ENCODE assay signal across 16 cellular contexts in the genomic region with DNA sequence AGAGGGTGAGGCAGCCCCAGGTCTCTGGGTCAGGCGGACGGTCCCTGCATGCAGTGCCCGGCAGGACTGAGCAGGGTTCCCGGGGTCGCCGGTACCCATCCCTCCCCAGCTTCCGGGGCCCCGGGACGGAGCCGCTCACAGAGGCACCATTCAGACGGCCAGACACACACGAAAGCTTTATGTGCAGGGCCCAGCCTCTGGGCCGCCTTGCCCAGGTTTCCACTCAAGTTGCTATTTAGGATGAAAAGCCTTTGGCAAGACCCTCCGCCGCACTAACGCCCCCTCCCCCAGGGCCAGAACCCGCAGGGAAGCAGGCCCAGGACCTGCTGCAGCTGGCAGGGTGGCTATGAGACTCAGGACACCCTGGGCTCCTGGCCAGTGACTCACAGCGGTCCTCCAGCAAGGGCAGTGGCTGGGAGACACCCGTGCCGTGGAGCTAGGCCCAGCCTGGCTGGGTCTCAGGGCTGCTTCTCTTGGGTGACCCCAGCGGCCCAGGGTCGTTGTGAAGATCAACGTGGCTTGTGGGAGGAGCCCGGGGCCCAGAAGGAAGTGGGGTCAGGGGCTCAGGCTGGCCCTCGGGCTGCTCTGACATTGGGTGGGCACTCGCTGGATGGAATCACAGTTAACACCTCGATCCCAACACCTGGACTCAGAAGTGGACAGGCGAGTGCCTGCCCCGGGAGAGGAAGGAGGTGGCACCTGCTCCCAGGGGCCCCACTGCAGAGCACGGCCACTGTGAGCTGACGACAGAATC. TPM values are rescaled to one million over a fixed set of nuclear protein-coding genes. Genes with fewer than 3 reads are reported as not detected.
DNase-seq lines count a peak whose midpoint lies in the region; ATAC-seq and TF ChIP-seq lines count a peak whose summit lies in the region.
"Had no signal": no experiment of that assay in that cellular context is flagged by ENCODE, and none has a peak within 500 bp of the region (broad histone marks: within the 10 kb centered on the region; RNA-seq: fewer than 3 reads in every experiment).

No MANE protein-coding gene starts in this region.

- no peaks in the 10 kb centered on the region for H4K20me1 ChIP-seq in GM23248 (ENCODE audit: insufficient read depth)

- peaks cover 29% of the 10 kb centered on the region for H3K27me3 Mint-ChIP-seq in WTC11 (ENCODE audit: low read depth)
- peaks cover 38% of the 10 kb centered on the region for H3K27me3 Mint-ChIP-seq in glutamatergic neuron (ENCODE audit: unreplicated experiment)
- H3K27me3 Mint-ChIP-seq in activated T-helper 2 cell treated with anti-CD3 and anti-CD28 coated beads, Interferon-gamma antibody, Interleukin-2, Interleukin-4, amounts not matched to agents 10 μg/mL and 5 μg/mL and 100 μg/mL, durations not matched to agents 14 hours and 24 hours and 36 hours (ENCODE audit: low read depth): peaks cover 12% of the 10 kb centered on the region
- H3K27me3 Mint-ChIP-seq in MCF 10A (ENCODE audit: insufficient read depth, unreplicated experiment): no peaks in the 10 kb centered on the region

- H3K4me1 ChIP-seq in GM23248 (ENCODE audit: insufficient read depth): no peaks in the 10 kb centered on the region

- POLR2A ChIA-PET in WTC11 (lab: Charles Lee) (interaction anchor here (0.6 to 1.1 kb wide), 3 partner anchors 23 to 30 kb away, joined by 3 read pairs; no protein-coding TSS in a partner anchor), MCF 10A (lab: Yijun Ruan, JAX) (interaction anchor here (0.5 to 1.0 kb wide), 2 partner anchors 17 to 19 kb away, joined by 3 read pairs; partner anchors contain the start of gene REEP6)

- DNase-seq in GM23248 (peak; percentile 69), WTC11 (ENCODE audit: low spot score) (peak; percentile 11), glutamatergic neuron (no peak), putamen (ENCODE audit: low spot score) (peak; percentile 69), MCF 10A (ENCODE audit: unreplicated experiment) (no peak)
- DNase-seq in activated T-helper 2 cell treated with anti-CD3 and anti-CD28 coated beads, Interferon-gamma antibody, Interleukin-2, Interleukin-4, amounts not matched to agents 10 μg/mL and 5 μg/mL and 100 μg/mL, durations not matched to agents 14 hours and 24 hours and 36 hours (ENCODE audit: low spot score): no peak
- DNase-seq: amniotic stem cell, foreskin melanocyte, GDM1, NCI-H1436 treated with DMSO at 0.1 percent for 48 hours, SHP77 had no signal

- H3K9me3 ChIP-seq in GM23248 (ENCODE audit: low read depth): no peaks in the 10 kb centered on the region

- H3K36me3 ChIP-seq in GM23248 (ENCODE audit: low read depth): no peaks in the 10 kb centered on the region

- CTCF ChIA-PET in WTC11 (lab: Charles Lee) (interaction anchor here (1.1 to 2.6 kb wide), 3 partner anchors 8 to 29 kb away, joined by 3 to 16 read pairs (median 15); no protein-coding TSS in a partner anchor), MCF 10A (lab: Yijun Ruan, JAX) (interaction anchor here (0.6 to 1.6 kb wide), 3 partner anchors 8 to 215 kb away, joined by 4 read pairs; no protein-coding TSS in a partner anchor)

- H3K4me2 ChIP-seq in GM23248 (ENCODE audit: unreplicated experiment): no peak overlapping the region
- H3K4me2 ChIP-seq: smooth muscle cell had no signal

- no TSS peak for BruUV-seq in MCF 10A (replicated peaks; lab: Mats Ljungman, UMichigan)

- H3K79me2 ChIP-seq in GM23248 (ENCODE audit: insufficient read depth): peaks cover 28% of the 10 kb centered on the region
- H3K79me2 ChIP-seq: parathyroid adenoma had no signal

- H3K4me3 Mint-ChIP-seq in WTC11 (no peak overlapping the region), glutamatergic neuron (ENCODE audit: unreplicated experiment) (no peak overlapping the region), MCF 10A (ENCODE audit: unreplicated experiment) (no peak overlapping the region)
- no peak overlapping the region for H3K4me3 Mint-ChIP-seq in activated T-helper 2 cell treated with anti-CD3 and anti-CD28 coated beads, Interferon-gamma antibody, Interleukin-2, Interleukin-4, amounts not matched to agents 10 μg/mL and 5 μg/mL and 100 μg/mL, durations not matched to agents 14 hours and 24 hours and 36 hours (ENCODE audit: low read depth)
- H3K4me3 Mint-ChIP-seq: B cell had no signal

- no peaks in the 10 kb centered on the region for H3F3A ChIP-seq in GM23248 (ENCODE audit: insufficient read depth)

- no peaks in the 10 kb centered on the region for H3K9me2 ChIP-seq in GM23248 (ENCODE audit: insufficient read depth)

- intact Hi-C loops in activated T-helper 2 cell treated with anti-CD3 and anti-CD28 coated beads, Interferon-gamma antibody, Interleukin-2, Interleukin-4, amounts not matched to agents 10 μg/mL and 5 μg/mL and 100 μg/mL, durations not matched to agents 14 hours and 24 hours and 36 hours (cut with micrococcal nuclease): loop anchor here (5.0 kb wide), 1 partner anchor 38 kb away; the partner anchor contains the start of gene ADAMTSL5
- intact Hi-C loops in MCF 10A (cut with micrococcal nuclease): no loop called here

- H3K9me3 Mint-ChIP-seq in WTC11 (no peaks in the 10 kb centered on the region), glutamatergic neuron (ENCODE audit: unreplicated experiment) (peaks cover 29% of the 10 kb centered on the region), MCF 10A (ENCODE audit: unreplicated experiment) (no peaks in the 10 kb centered on the region)
- H3K9me3 Mint-ChIP-seq in activated T-helper 2 cell treated with anti-CD3 and anti-CD28 coated beads, Interferon-gamma antibody, Interleukin-2, Interleukin-4, amounts not matched to agents 10 μg/mL and 5 μg/mL and 100 μg/mL, durations not matched to agents 14 hours and 24 hours and 36 hours: no peaks in the 10 kb centered on the region

- in situ Hi-C loops in GM23248 (cut with MboI): no loop called here

- peaks cover 4% of the 10 kb centered on the region for H3K36me3 Mint-ChIP-seq in WTC11
- H3K36me3 Mint-ChIP-seq in glutamatergic neuron (ENCODE audit: unreplicated experiment): no peaks in the 10 kb centered on the region
- peaks cover 12% of the 10 kb centered on the region for H3K36me3 Mint-ChIP-seq in activated T-helper 2 cell treated with anti-CD3 and anti-CD28 coated beads, Interferon-gamma antibody, Interleukin-2, Interleukin-4, amounts not matched to agents 10 μg/mL and 5 μg/mL and 100 μg/mL, durations not matched to agents 14 hours and 24 hours and 36 hours (ENCODE audit: low read depth)
- peaks cover 44% of the 10 kb centered on the region for H3K36me3 Mint-ChIP-seq in MCF 10A (ENCODE audit: insufficient read depth, unreplicated experiment)

- TF ChIP-seq CTCF in WTC11 (IDR thresholded peaks at IDR 0.05): no peak
- TF ChIP-seq CTCF in glutamatergic neuron (IDR thresholded peaks at IDR 0.05; ENCODE audit: partially characterized antibody, unreplicated experiment): no peak
- no peak for TF ChIP-seq CTCF in MCF 10A (IDR thresholded peaks at IDR 0.05; ENCODE audit: unreplicated experiment)

- no peak overlapping the region for H3K27ac Mint-ChIP-seq in WTC11
- H3K27ac Mint-ChIP-seq in glutamatergic neuron (ENCODE audit: unreplicated experiment): peak overlapping the region; percentile 48
- no peak overlapping the region for H3K27ac Mint-ChIP-seq in activated T-helper 2 cell treated with anti-CD3 and anti-CD28 coated beads, Interferon-gamma antibody, Interleukin-2, Interleukin-4, amounts not matched to agents 10 μg/mL and 5 μg/mL and 100 μg/mL, durations not matched to agents 14 hours and 24 hours and 36 hours
- H3K27ac Mint-ChIP-seq in MCF 10A (ENCODE audit: low read depth, unreplicated experiment): no peak overlapping the region
- H3K27ac Mint-ChIP-seq: B cell had no signal

- H3K27ac ChIP-seq in GM23248: no peak overlapping the region
- H3K27ac ChIP-seq: parathyroid adenoma, VCaP had no signal

- no peak overlapping the region for H3K4me3 ChIP-seq in GM23248
- H3K4me3 ChIP-seq: smooth muscle cell had no signal

- no peaks in the 10 kb centered on the region; the same call in 1 of the 2 replicates for H3K27me3 ChIP-seq in GM23248 (replicated peaks; ENCODE audit: insufficient read depth)

- H3K4me1 Mint-ChIP-seq in WTC11 (peaks cover 11% of the 10 kb centered on the region; the same call in 1 of the 2 replicates), glutamatergic neuron (ENCODE audit: low read depth, unreplicated experiment) (peaks cover 8% of the 10 kb centered on the region), MCF 10A (ENCODE audit: insufficient read depth, unreplicated experiment) (peaks cover 8% of the 10 kb centered on the region)
- H3K4me1 Mint-ChIP-seq in activated T-helper 2 cell treated with anti-CD3 and anti-CD28 coated beads, Interferon-gamma antibody, Interleukin-2, Interleukin-4, amounts not matched to agents 10 μg/mL and 5 μg/mL and 100 μg/mL, durations not matched to agents 14 hours and 24 hours and 36 hours (ENCODE audit: low read depth): peaks cover 7% of the 10 kb centered on the region

- ATAC-seq in WTC11 (no peak), GM21367 (IDR thresholded peaks at IDR 0.05; ENCODE audit: unreplicated experiment) (no peak)

- 59 to 67% methylated on average over 30 to 31 of the region's 31 CpGs for WGBS in GM23248 (ENCODE audit: low coverage in 1 of 2, low lambda C conversion rate in 2 of 2, missing lambda C conversion rate in 2 of 2), 2 experiments

- no peak overlapping the region for H3K9ac ChIP-seq in GM23248
- H3K9ac ChIP-seq: parathyroid adenoma had no signal

- no peak overlapping the region for H2AFZ ChIP-seq in GM23248
- H2AFZ ChIP-seq: parathyroid adenoma had no signal

RNA-seq across cellular contexts. Expression of gene C19orf25, which starts 4.8 kb away (rescaled TPM):
- 35.9 and 40.2 TPM in 2 replicates for total RNA-seq in GM23248 (2014; rRNA removed; shearing (Covaris generic))
- polyA plus RNA-seq in GM23248 (2016; fragmentation: Nextera tagmentation; extraction: Ambion mirVana): 33.2 and 34.7 TPM in 2 replicates
- total RNA-seq in WTC11 (2021) (56.5 to 65.7 TPM (median 60.4 TPM) in 3 replicates), glutamatergic neuron (ENCODE audit: unreplicated experiment) (29.2 TPM), MCF 10A (2022) (36.3 and 40.5 TPM in 2 replicates)
- 33.0 and 37.9 TPM in 2 replicates for total RNA-seq in activated T-helper 2 cell treated with anti-CD3 and anti-CD28 coated beads, Interferon-gamma antibody, Interleukin-2, Interleukin-4, amounts not matched to agents 10 μg/mL and 5 μg/mL and 100 μg/mL, durations not matched to agents 14 hours and 24 hours and 36 hours

RNA-seq across cellular contexts. Expression of gene PCSK4, which starts 16.0 kb away (rescaled TPM):
- total RNA-seq in GM23248 (2014; rRNA removed; shearing (Covaris generic)): 0.13 and 0.76 TPM in 2 replicates
- polyA plus RNA-seq in GM23248 (2016; fragmentation: Nextera tagmentation; extraction: Ambion mirVana): 0.28 and 0.43 TPM in 2 replicates
- 18.6 to 22.4 TPM (median 21.5 TPM) in 3 replicates for total RNA-seq in WTC11 (2021)
- 21.2 TPM for total RNA-seq in glutamatergic neuron (ENCODE audit: unreplicated experiment)
- total RNA-seq in activated T-helper 2 cell treated with anti-CD3 and anti-CD28 coated beads, Interferon-gamma antibody, Interleukin-2, Interleukin-4, amounts not matched to agents 10 μg/mL and 5 μg/mL and 100 μg/mL, durations not matched to agents 14 hours and 24 hours and 36 hours: 2.1 and 2.6 TPM in 2 replicates
- 3.4 and 3.7 TPM in 2 replicates for total RNA-seq in MCF 10A (2022)

RNA-seq across cellular contexts. Expression of gene REEP6, which starts 16.8 kb away (rescaled TPM):
- 2.9 and 3.0 TPM in 2 replicates for total RNA-seq in GM23248 (2014; rRNA removed; shearing (Covaris generic))
- 4.0 and 4.3 TPM in 2 replicates for polyA plus RNA-seq in GM23248 (2016; fragmentation: Nextera tagmentation; extraction: Ambion mirVana)
- 17.0 to 19.5 TPM (median 19.1 TPM) in 3 replicates for total RNA-seq in WTC11 (2021)
- 21.5 TPM for total RNA-seq in glutamatergic neuron (ENCODE audit: unreplicated experiment)
- total RNA-seq in activated T-helper 2 cell treated with anti-CD3 and anti-CD28 coated beads, Interferon-gamma antibody, Interleukin-2, Interleukin-4, amounts not matched to agents 10 μg/mL and 5 μg/mL and 100 μg/mL, durations not matched to agents 14 hours and 24 hours and 36 hours: 1.6 and 2.1 TPM in 2 replicates
- 3.8 TPM in 2 replicates for total RNA-seq in MCF 10A (2022)

RNA-seq across cellular contexts. Expression of gene APC2, which starts 24.3 kb away (rescaled TPM):
- total RNA-seq in GM23248 (2014; rRNA removed; shearing (Covaris generic)): 0.11 TPM in 1 of 2 replicates, not detected in the other
- 0.10 and 0.11 TPM in 2 replicates for polyA plus RNA-seq in GM23248 (2016; fragmentation: Nextera tagmentation; extraction: Ambion mirVana)
- total RNA-seq in WTC11 (2021) (1.0 to 1.4 TPM (median 1.1 TPM) in 3 replicates), glutamatergic neuron (ENCODE audit: unreplicated experiment) (371 TPM), MCF 10A (2022) (0.15 and 0.23 TPM in 2 replicates)
- total RNA-seq in activated T-helper 2 cell treated with anti-CD3 and anti-CD28 coated beads, Interferon-gamma antibody, Interleukin-2, Interleukin-4, amounts not matched to agents 10 μg/mL and 5 μg/mL and 100 μg/mL, durations not matched to agents 14 hours and 24 hours and 36 hours: 0.07 and 0.21 TPM in 2 replicates

RNA-seq across cellular contexts. Expression of gene RPS15, which starts 36.0 kb away (rescaled TPM):
- total RNA-seq in GM23248 (2014; rRNA removed; shearing (Covaris generic)): 1,256 and 1,289 TPM in 2 replicates
- polyA plus RNA-seq in GM23248 (2016; fragmentation: Nextera tagmentation; extraction: Ambion mirVana): 921 and 947 TPM in 2 replicates
- 1,932 to 2,169 TPM (median 2,158 TPM) in 3 replicates for total RNA-seq in WTC11 (2021)
- 603 TPM for total RNA-seq in glutamatergic neuron (ENCODE audit: unreplicated experiment)
- total RNA-seq in activated T-helper 2 cell treated with anti-CD3 and anti-CD28 coated beads, Interferon-gamma antibody, Interleukin-2, Interleukin-4, amounts not matched to agents 10 μg/mL and 5 μg/mL and 100 μg/mL, durations not matched to agents 14 hours and 24 hours and 36 hours: 1,450 and 1,471 TPM in 2 replicates
- 1,168 and 1,243 TPM in 2 replicates for total RNA-seq in MCF 10A (2022)

Comparison
In these comparisons a context has a peak if more than half of its experiments do, and no peak if none do; other contexts are left out.
1. DNase-seq: peak in GM23248 (single experiment), WTC11 (single experiment) and putamen (single experiment); none in glutamatergic neuron (single experiment), activated T-helper 2 cell treated with anti-CD3 and anti-CD28 coated beads, Interferon-gamma antibody, Interleukin-2, Interleukin-4, amounts not matched to agents 10 μg/mL and 5 μg/mL and 100 μg/mL, durations not matched to agents 14 hours and 24 hours and 36 hours (single experiment) and MCF 10A (single experiment).